1 cellular context compared by ENCODE assay signal in genomic region chr6:36441307-36441894, GRCh38.
TF ChIP-seq lines count a peak whose summit lies in the region.

No MANE protein-coding gene starts in this region.

TF ChIP-seq in H1, 55 proteins besides CTCF, POLR2A, EP300 and RAD21:
- TF ChIP-seq TAF1 (IDR thresholded peaks at IDR 0.05; ENCODE audit: low read depth, low read length) (0 out of 2 replicates have a peak, but pooled peaks have one; percentile 42), SIN3A (conservative IDR thresholded peaks at IDR 0.05 in 1 of 2, IDR thresholded peaks at IDR 0.05 in 1 of 2; ENCODE audit: low read depth in 1 of 2, low read length in 2 of 2) (peak in 1 of 2 experiments; percentile 82; a peak in 2 of 4 replicates), RNF2 (IDR thresholded peaks at IDR 0.05; ENCODE audit: borderline replicate concordance, low read depth, low read length, missing control alignments, poor library complexity, severe bottlenecking) (no peak), TBP (IDR thresholded peaks at IDR 0.05; ENCODE audit: low read depth, low read length) (peak; percentile 39; the same call in 1 of the 2 replicates), JUND (IDR thresholded peaks at IDR 0.05; ENCODE audit: low read length) (peak; percentile 56; the same call in 1 of the 2 replicates), CREB1 (IDR thresholded peaks at IDR 0.05) (peak; percentile 86)
